9 cellular contexts compared by ENCODE assay signal in genomic region chr12:103503546-103504480, GRCh38. TPM values are rescaled to one million over a fixed set of nuclear protein-coding genes. Genes with fewer than 3 reads are reported as not detected.
DNase-seq lines count a peak whose midpoint lies in the region; ATAC-seq and TF ChIP-seq lines count a peak whose summit lies in the region.
"Had no signal": no experiment of that assay in that cellular context is flagged by ENCODE, and none has a peak within 500 bp of the region (broad histone marks: within the 10 kb centered on the region; RNA-seq: fewer than 3 reads in every experiment).

No MANE protein-coding gene starts in this region.

- TF ChIP-seq CTCF in nephron progenitor cell (IDR thresholded peaks at IDR 0.05), result peak; percentile 60

- H3K9me3 Mint-ChIP-seq in activated naive CD8-positive, alpha-beta T cell treated with anti-CD3 and anti-CD28 coated beads, Interleukin-2, amount 50 U/mL, for 24 hours, result no peaks in the 10 kb centered on the region
- H3K9me3 Mint-ChIP-seq in nephron progenitor cell, result no peaks in the 10 kb centered on the region

- peaks cover 9% of the 10 kb centered on the region for H3K27me3 Mint-ChIP-seq in activated naive CD8-positive, alpha-beta T cell treated with anti-CD3 and anti-CD28 coated beads, Interleukin-2, amount 50 U/mL, for 24 hours
- peaks cover 19% of the 10 kb centered on the region for H3K27me3 Mint-ChIP-seq in nephron progenitor cell (ENCODE audit: low read depth, poor library complexity)

- H3K4me3 Mint-ChIP-seq in activated naive CD8-positive, alpha-beta T cell treated with anti-CD3 and anti-CD28 coated beads, Interleukin-2, amount 50 U/mL, for 24 hours, result no peak overlapping the region
- no peak overlapping the region for H3K4me3 Mint-ChIP-seq in nephron progenitor cell

- peaks cover 54% of the 10 kb centered on the region for H3K4me1 Mint-ChIP-seq in activated naive CD8-positive, alpha-beta T cell treated with anti-CD3 and anti-CD28 coated beads, Interleukin-2, amount 50 U/mL, for 24 hours
- no peaks in the 10 kb centered on the region for H3K4me1 Mint-ChIP-seq in nephron progenitor cell

- peak; percentile 12 for ATAC-seq in activated naive CD8-positive, alpha-beta T cell treated with anti-CD3 and anti-CD28 coated beads, Interleukin-2, amount 50 U/mL, for 24 hours
- no peak for ATAC-seq in HG03175 (IDR thresholded peaks at IDR 0.05; ENCODE audit: unreplicated experiment)

- in situ Hi-C loops in SK-MEL-5 (cut with HindIII; ENCODE audit: low pct_unique_long_range_greater_than_20kb, low sequenced_read_pairs), result no loop called here

- H3K36me3 Mint-ChIP-seq in activated naive CD8-positive, alpha-beta T cell treated with anti-CD3 and anti-CD28 coated beads, Interleukin-2, amount 50 U/mL, for 24 hours (ENCODE audit: low read depth), result no peaks in the 10 kb centered on the region
- no peaks in the 10 kb centered on the region for H3K36me3 Mint-ChIP-seq in nephron progenitor cell (ENCODE audit: low read depth)

- H3K27ac Mint-ChIP-seq in activated naive CD8-positive, alpha-beta T cell treated with anti-CD3 and anti-CD28 coated beads, Interleukin-2, amount 50 U/mL, for 24 hours, result no peak overlapping the region
- H3K27ac Mint-ChIP-seq in nephron progenitor cell, result no peak overlapping the region

- DNase-seq in NCI-H1694 (lab: John Stamatoyannopoulos, UW) (peak; percentile 3), NCI-H1694 treated with DMSO at 0.1 percent for 48 hours (lab: John Stamatoyannopoulos, UW) (no peak), SK-MEL-5 (ENCODE audit: low read depth, low spot score) (peak; percentile 68), nephron progenitor cell (peak; percentile 46), T1000 (lab: John Stamatoyannopoulos, UW) (no peak), NCI-H128 (lab: John Stamatoyannopoulos, UW; ENCODE audit: unreplicated experiment) (no peak)
- peak; percentile 47 for DNase-seq in activated naive CD8-positive, alpha-beta T cell treated with anti-CD3 and anti-CD28 coated beads, Interleukin-2, amount 50 U/mL, for 24 hours

RNA-seq across cellular contexts. Expression of gene C12orf42, which starts 8.0 kb away (rescaled TPM):
- 0.63 TPM in 1 of 2 replicates, not detected in the other for total RNA-seq in SK-MEL-5 (2014; rRNA removed; shearing (Covaris generic))
- polyA plus RNA-seq in SK-MEL-5 (2015; cell fraction: cytosol; rRNA removed), result 0.25 and 0.63 TPM in 2 replicates
- polyA plus RNA-seq in SK-MEL-5 (2015; cell fraction: nucleus; rRNA removed), result not detected in 2 replicates
- polyA plus RNA-seq: AG04450 had no signal

Comparison
In these comparisons a context has a peak if more than half of its experiments do, and no peak if none do; other contexts are left out.
1. DNase-seq: peak in NCI-H1694 (single experiment), SK-MEL-5 (single experiment), activated naive CD8-positive, alpha-beta T cell treated with anti-CD3 and anti-CD28 coated beads, Interleukin-2, amount 50 U/mL, for 24 hours (single experiment) and nephron progenitor cell (single experiment); none in NCI-H1694 treated with DMSO at 0.1 percent for 48 hours (single experiment), T1000 (single experiment) and NCI-H128 (single experiment).